1 cellular context compared by ENCODE assay signal in genomic region chr17:51356084-51356410, GRCh38.
TF ChIP-seq lines count a peak whose summit lies in the region.

No MANE protein-coding gene starts in this region.

TF ChIP-seq in HCT116, 20 proteins besides CTCF, POLR2A, EP300 and RAD21 (continued from another document):
- TF ChIP-seq ZBTB33 (IDR thresholded peaks at IDR 0.05; ENCODE audit: extremely low read depth, insufficient replicate concordance, low read length): no peak
